Comparison of ENCODE assay signal across 7 cellular contexts in genomic region chr17:16666907-16667636, GRCh38. TPM values are rescaled to one million over a fixed set of nuclear protein-coding genes. Genes with fewer than 3 reads are reported as not detected.
DNase-seq lines count a peak whose midpoint lies in the region; ATAC-seq and TF ChIP-seq lines count a peak whose summit lies in the region.
"Not testable (repeated sequence)": the region's sequence is repeated elsewhere in the genome, so short reads cannot be mapped to it uniquely, and the experiment has no call there.

No MANE protein-coding gene starts in this region.

- not testable (repeated sequence) for H3K27me3 ChIP-seq in RWPE2 (ENCODE audit: insufficient read depth, poor library complexity, severe bottlenecking)
- peaks cover 21 to 41% (median 22%) of the 10 kb centered on the region in 3 donors for H3K27me3 ChIP-seq in gastrocnemius medialis

- H3K4me1 ChIP-seq in RWPE2 (ENCODE audit: insufficient read depth, poor library complexity, severe bottlenecking); gastrocnemius medialis: not testable (repeated sequence)

- H3K9me3 ChIP-seq in RWPE2 (ENCODE audit: severe bottlenecking); gastrocnemius medialis: not testable (repeated sequence)

- ATAC-seq in RWPE2 (ENCODE audit: low read depth): peak; percentile 64; the same call in 2 of the 3 replicates
- not testable (repeated sequence) for ATAC-seq in gastrocnemius medialis

- not testable (repeated sequence) for H3K27ac Mint-ChIP-seq in endothelial cell (ENCODE audit: unreplicated experiment)

- not testable (repeated sequence) for TF ChIP-seq CTCF in RWPE2 (IDR thresholded peaks at IDR 0.05; ENCODE audit: poor library complexity, severe bottlenecking); endothelial cell (IDR thresholded peaks at IDR 0.05; ENCODE audit: unreplicated experiment); gastrocnemius medialis (IDR thresholded peaks at IDR 0.05 in 4 of 5, conservative IDR thresholded peaks at IDR 0.05 in 1 of 5)

- not testable (repeated sequence) for H3K4me1 Mint-ChIP-seq in endothelial cell (ENCODE audit: unreplicated experiment)

- H3K27ac ChIP-seq in RWPE2 (ENCODE audit: poor library complexity, severe bottlenecking); gastrocnemius medialis: not testable (repeated sequence)
- peak overlapping the region; percentile 73 for H3K27ac ChIP-seq in angular gyrus (ENCODE audit: low read depth, low read length)

- not testable (repeated sequence) for H3K36me3 Mint-ChIP-seq in endothelial cell (ENCODE audit: low read depth, unreplicated experiment)

- peak overlapping the region; percentile 86 for H3K4me3 Mint-ChIP-seq in endothelial cell (ENCODE audit: unreplicated experiment)

- H3K27me3 Mint-ChIP-seq in endothelial cell (ENCODE audit: unreplicated experiment): not testable (repeated sequence)

- in situ Hi-C loops in gastrocnemius medialis (cut with MboI; ENCODE audit: low sequenced_read_pairs in 4 of 4): not testable (repeated sequence)

- intact Hi-C loops in gastrocnemius medialis (cut with DNase I; ENCODE audit: low total_unique reads): not testable (repeated sequence)

- H3K4me3 ChIP-seq in GM08714 (ENCODE audit: low read length) (peak overlapping the region; percentile 20; the same call in 1 of the 2 replicates), RWPE2 (ENCODE audit: severe bottlenecking) (peak overlapping the region; percentile 22), gastrocnemius medialis (peak overlapping the region; percentile 44 to 59 (median 49))

- H3K9me3 Mint-ChIP-seq in endothelial cell (ENCODE audit: unreplicated experiment): not testable (repeated sequence)

- TF ChIP-seq POLR2A in gastrocnemius medialis (IDR thresholded peaks at IDR 0.05): not testable (repeated sequence)

- H3K36me3 ChIP-seq in RWPE2 (ENCODE audit: low read depth); gastrocnemius medialis: not testable (repeated sequence)

- DNase-seq in RWPE2 (ENCODE audit: low spot score); gastrocnemius medialis: not testable (repeated sequence)
- DNase-seq in endothelial cell (ENCODE audit: low spot score) (peak; percentile 40), hippocampal formation (lab: John Stamatoyannopoulos, UW) (peak; percentile 6 to 21), myocyte (ENCODE audit: low read depth) (peak; percentile 7)

RNA-seq across cellular contexts. Expression of gene ZNF624, which starts 13.4 kb away (rescaled TPM):
- 16.8 TPM for total RNA-seq in endothelial cell (ENCODE audit: unreplicated experiment)
- total RNA-seq in myocyte: 5.2 and 7.4 TPM in 2 replicates
- polyA plus RNA-seq in myocyte (2012): 1.5 TPM
- total RNA-seq in gastrocnemius medialis: 1 to 10 TPM in 2 of 4 donors, under 1 TPM in 2; 0.86 to 2.2 (median 0.94) TPM

RNA-seq across cellular contexts. Expression of gene CCDC144A, which starts 23.0 kb away (rescaled TPM):
- total RNA-seq in endothelial cell (ENCODE audit: unreplicated experiment) (0.90 TPM), myocyte (8.8 and 9.1 TPM in 2 replicates), gastrocnemius medialis (1 to 10 TPM in 1 of 4 donors, under 1 TPM in 3; 0.13 to 7.4 (median 0.57) TPM)
- polyA plus RNA-seq in myocyte (2012): 2.6 TPM
